Comparison of ENCODE assay signal across 21 cellular contexts in the genomic region with DNA sequence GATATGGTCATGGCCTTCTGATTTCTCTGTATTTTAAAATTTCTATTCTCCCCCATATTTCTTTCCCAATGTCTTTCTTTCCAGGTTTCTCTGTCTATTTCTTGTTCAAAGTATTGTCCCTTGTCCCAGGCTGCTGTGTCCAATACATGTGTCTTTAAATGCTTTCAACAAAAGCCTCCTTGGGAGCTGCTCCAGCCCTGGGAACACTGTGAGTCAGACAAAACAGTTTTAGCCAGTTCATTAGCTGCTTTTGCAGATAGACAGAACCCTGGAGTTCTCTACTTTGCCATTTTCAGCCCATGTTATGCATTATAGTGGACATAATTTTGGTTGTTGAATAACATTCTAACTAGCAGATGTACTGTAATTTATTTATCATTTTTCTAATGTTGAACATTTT.
"Had no signal": no experiment of that assay in that cellular context is flagged by ENCODE, and none has a peak within 500 bp of the region (broad histone marks: within the 10 kb centered on the region; RNA-seq: fewer than 3 reads in every experiment).

No MANE protein-coding gene starts in this region.

- H3K27ac Mint-ChIP-seq: activated naive CD4-positive, alpha-beta T cell treated with anti-CD3 and anti-CD28 coated beads, Interleukin-2, amount 50 U/mL, for 24 hours; dendritic cell treated with granulocyte-macrophage colony-stimulating factor and Interleukin-4, amounts not matched to agents 40 ng/mL and 50 ng/mL, for 4 days; naive thymus-derived CD4-positive, alpha-beta T cell; stimulated activated naive B cell treated with anti-CD40 and anti-IgM and Interleukin-4, amounts not matched to agents 10 μg/mL and 1 μg/mL and 100 μg/mL, for 72 hours had no signal

- H3K27me3 Mint-ChIP-seq: activated CD8-positive, alpha-beta memory T cell treated with anti-CD3 and anti-CD28 coated beads, Interleukin-2, amount 10 ng/mL, durations not matched to agents 7 days and 5 days; activated naive CD4-positive, alpha-beta T cell treated with anti-CD3 and anti-CD28 coated beads, Interleukin-2, amount 50 U/mL, for 24 hours; dendritic cell treated with granulocyte-macrophage colony-stimulating factor and Interleukin-4, amounts not matched to agents 40 ng/mL and 50 ng/mL, for 4 days; stimulated activated naive B cell treated with anti-CD40 and anti-IgM and Interleukin-4, amounts not matched to agents 10 μg/mL and 1 μg/mL and 100 μg/mL, for 72 hours had no signal

- H3K4me3 ChIP-seq: adrenal gland, body of pancreas, heart right ventricle, SK-N-MC had no signal

- H3K4me3 Mint-ChIP-seq: activated CD8-positive, alpha-beta memory T cell treated with anti-CD3 and anti-CD28 coated beads, Interleukin-2, amount 10 ng/mL, durations not matched to agents 7 days and 5 days; activated naive CD4-positive, alpha-beta T cell treated with anti-CD3 and anti-CD28 coated beads, Interleukin-2, amount 50 U/mL, for 24 hours; dendritic cell treated with granulocyte-macrophage colony-stimulating factor and Interleukin-4, amounts not matched to agents 40 ng/mL and 50 ng/mL, for 4 days; naive thymus-derived CD4-positive, alpha-beta T cell; stimulated activated naive B cell treated with anti-CD40 and anti-IgM and Interleukin-4, amounts not matched to agents 10 μg/mL and 1 μg/mL and 100 μg/mL, for 72 hours had no signal

- H3K4me1 ChIP-seq: adrenal gland, body of pancreas had no signal

- H3K9me3 ChIP-seq: adrenal gland, body of pancreas, neutrophil had no signal

- H3K36me3 ChIP-seq: adrenal gland, heart right ventricle, neutrophil, WERI-Rb-1 had no signal

- H3K27me3 ChIP-seq: adrenal gland, body of pancreas, heart right ventricle, neutrophil had no signal

- DNase-seq: activated CD4-positive, alpha-beta T cell treated with anti-CD3 and anti-CD28 coated beads, Interleukin-2, amount 50 U/mL, for 48 hours; activated CD8-positive, alpha-beta memory T cell treated with anti-CD3 and anti-CD28 coated beads, Interleukin-2, amount 10 ng/mL, durations not matched to agents 7 days and 5 days; activated T-cell treated with anti-CD3 and anti-CD28 coated beads, Interleukin-2, amount 50 U/mL, for 1 hour; adrenal gland; body of pancreas; central memory CD4-positive, alpha-beta T cell; effector memory CD4-positive, alpha-beta T cell; heart right ventricle; islet precursor cell; naive thymus-derived CD4-positive, alpha-beta T cell; stimulated activated CD4-positive, alpha-beta T cell treated with anti-CD3 and anti-CD28 coated beads, Interleukin-15, amount 100 ng/mL, for 24 hours; stimulated activated CD4-positive, alpha-beta T cell treated with anti-CD3 and anti-CD28 coated beads, Interleukin-4, amount 100 ng/mL, for 1 hour; stimulated activated naive B cell treated with anti-CD40 and anti-IgM and Interleukin-4, amounts not matched to agents 10 μg/mL and 1 μg/mL and 100 μg/mL, for 72 hours; T-helper 1 cell; T1000; trophoblast cell; WERI-Rb-1 had no signal

- H3K27ac ChIP-seq: adrenal gland, body of pancreas, heart right ventricle, neutrophil, SK-N-MC, WERI-Rb-1 had no signal
